Comparison of ENCODE assay signal across 19 cellular contexts in the genomic region with DNA sequence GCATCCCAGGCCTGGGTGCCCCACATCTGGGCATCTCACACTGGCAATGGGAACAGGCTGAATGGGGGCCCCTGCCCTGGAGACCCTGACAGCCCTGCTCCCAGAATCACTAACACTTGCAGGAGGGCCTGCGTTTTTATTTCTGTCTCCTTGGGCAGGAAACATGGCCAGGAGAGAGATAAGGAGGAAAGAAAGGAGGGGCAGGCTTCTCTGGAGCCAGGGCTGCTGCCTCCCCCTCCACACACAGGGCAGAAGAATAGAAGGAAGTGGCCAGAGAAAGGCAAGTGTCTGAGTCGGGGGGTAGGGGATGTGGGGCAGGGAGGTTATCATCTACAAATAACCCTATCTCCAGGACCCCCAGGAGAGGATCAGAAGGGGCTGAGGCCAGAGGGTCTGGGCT. TPM values are rescaled to one million over a fixed set of nuclear protein-coding genes. Genes with fewer than 3 reads are reported as not detected.
A peak's percentile ranks its signal among the peaks of the same experiment; 100 is the strongest.
DNase-seq lines count a peak whose midpoint lies in the region; ATAC-seq, FAIRE-seq and TF ChIP-seq lines count a peak whose summit lies in the region.
"Had no signal": no experiment of that assay in that cellular context is flagged by ENCODE, and none has a peak within 500 bp of the region (broad histone marks: within the 10 kb centered on the region; RNA-seq: fewer than 3 reads in every experiment).

No MANE protein-coding gene starts in this region.

- H3K4ac ChIP-seq in H1 (replicated peaks; ENCODE audit: insufficient read length, low read depth, low read length) (no peak overlapping the region), trophoblast cell (ENCODE audit: low read depth, low read length) (no peak overlapping the region)

- no peak overlapping the region for H2BK20ac ChIP-seq in H1 (ENCODE audit: low read length)

- TF ChIP-seq CTCF in H1 (IDR thresholded peaks at IDR 0.05; ENCODE audit: control extremely low read depth in 1 of 3, insufficient read depth in 1 of 3, low read depth in 1 of 3, low read length in 3 of 3) (no peak), right atrium auricular region (IDR thresholded peaks at IDR 0.05) (no peak)

- H3K14ac ChIP-seq in H1 (ENCODE audit: insufficient read length) (no peak overlapping the region), trophoblast cell (ENCODE audit: low read length) (no peak overlapping the region)

- no peak overlapping the region for H2AFZ ChIP-seq in H1 (ENCODE audit: low read length)
- no peak overlapping the region for H2AFZ ChIP-seq in trophoblast cell (ENCODE audit: insufficient read depth, low read length, poor library complexity)

- H4K20me1 ChIP-seq in H1 (replicated peaks in 1 of 2; ENCODE audit: control insufficient read depth in 1 of 2, insufficient read depth in 2 of 2, low read length in 2 of 2): no peaks in the 10 kb centered on the region

- H3K9me3 ChIP-seq in H1 (ENCODE audit: insufficient read depth in 2 of 2, low read depth in 1 of 2, low read length in 1 of 2) (peaks cover 6 to 7% of the 10 kb centered on the region in 2 experiments; a peak in 2 of 4 replicates), right atrium auricular region (peaks cover 5 to 9% of the 10 kb centered on the region in 2 donors), trophoblast cell (ENCODE audit: insufficient read depth, low read depth, low read length) (peaks cover 5% of the 10 kb centered on the region)
- H3K9me3 ChIP-seq: BE2C had no signal

- H3K4me3 ChIP-seq in H1 (ENCODE audit: extremely low read depth in 1 of 4, insufficient read depth in 2 of 4, low read depth in 3 of 4, low read length in 4 of 4): no peak overlapping the region
- no peak overlapping the region for H3K4me3 ChIP-seq in right atrium auricular region
- no peak overlapping the region for H3K4me3 ChIP-seq in trophoblast cell (ENCODE audit: low read depth, low read length)
- H3K4me3 ChIP-seq: Peyer's patch had no signal

- H2BK5ac ChIP-seq in H1 (ENCODE audit: low read depth, low read length) (no peak overlapping the region; the same call in 1 of the 2 replicates), trophoblast cell (ENCODE audit: low read depth, low read length, poor library complexity) (no peak overlapping the region)

- H3K9me3 Mint-ChIP-seq in activated CD8-positive, alpha-beta T cell treated with anti-CD3 and anti-CD28 coated beads, Interleukin-2, amount 10 ng/mL, durations not matched to agents 7 days and 5 days (ENCODE audit: insufficient read depth): peaks cover 7% of the 10 kb centered on the region

- no peak overlapping the region for H4K12ac ChIP-seq in trophoblast cell (ENCODE audit: low read depth, low read length)

- no peak for TF ChIP-seq EP300 in H1 (IDR thresholded peaks at IDR 0.05; ENCODE audit: borderline replicate concordance in 1 of 2, low read depth in 2 of 2, low read length in 2 of 2)

- H3K4me3 Mint-ChIP-seq in activated CD8-positive, alpha-beta T cell treated with anti-CD3 and anti-CD28 coated beads, Interleukin-2, amount 10 ng/mL, durations not matched to agents 7 days and 5 days: no peak overlapping the region
- H3K4me3 Mint-ChIP-seq: CD4-positive, alpha-beta memory T cell; HFFc6 had no signal

- CTCF ChIA-PET in H1 (lab: Charles Lee; ENCODE audit: partially characterized antibody): no interaction called here
- CTCF ChIA-PET in activated CD8-positive, alpha-beta T cell treated with anti-CD3 and anti-CD28 coated beads, Interleukin-2, amount 10 ng/mL, durations not matched to agents 7 days and 5 days (lab: Charles Lee): no interaction called here

- H3K36me3 Mint-ChIP-seq in activated CD8-positive, alpha-beta T cell treated with anti-CD3 and anti-CD28 coated beads, Interleukin-2, amount 10 ng/mL, durations not matched to agents 7 days and 5 days (ENCODE audit: low read depth): no peaks in the 10 kb centered on the region
- H3K36me3 Mint-ChIP-seq: CD4-positive, alpha-beta memory T cell had no signal

- H2AK5ac ChIP-seq in H1 (ENCODE audit: low read depth, low read length): no peak overlapping the region
- no peak overlapping the region for H2AK5ac ChIP-seq in trophoblast cell (ENCODE audit: low read length)

- H3K9ac ChIP-seq in H1 (replicated peaks in 1 of 4; ENCODE audit: extremely low read depth in 1 of 4, low read depth in 3 of 4, low read length in 3 of 4) (no peak overlapping the region), trophoblast cell (ENCODE audit: low read length) (no peak overlapping the region)
- H3K9ac ChIP-seq: KMS-11 had no signal

- no peak for TF ChIP-seq POLR2A in H1 (IDR thresholded peaks at IDR 0.05; ENCODE audit: control extremely low read depth in 1 of 2, low read depth in 2 of 2, low read length in 2 of 2)
- TF ChIP-seq POLR2A in erythroblast (IDR thresholded peaks at IDR 0.05; ENCODE audit: low read length): no peak

- no peak overlapping the region for H2BK120ac ChIP-seq in H1 (replicated peaks; ENCODE audit: low read depth, low read length)
- no peak overlapping the region for H2BK120ac ChIP-seq in trophoblast cell (ENCODE audit: insufficient read depth, low read length, poor library complexity)

- no peak overlapping the region for H4K5ac ChIP-seq in H1 (ENCODE audit: insufficient read length, low read depth, low read length)

- no peak for TF ChIP-seq RAD21 in H1 (IDR thresholded peaks at IDR 0.05 in 1 of 2, conservative IDR thresholded peaks at IDR 0.05 in 1 of 2; ENCODE audit: low read depth in 2 of 2, low read length in 2 of 2)

- H3K79me2 ChIP-seq in H1 (ENCODE audit: control insufficient read depth in 1 of 2, insufficient read depth in 2 of 2, low read length in 2 of 2) (no peaks in the 10 kb centered on the region), trophoblast cell (ENCODE audit: control insufficient read depth, insufficient read depth, low read length, poor library complexity) (no peaks in the 10 kb centered on the region)

- H3K27ac ChIP-seq in H1 (ENCODE audit: low read depth, low read length) (no peak overlapping the region), right atrium auricular region (peak overlapping the region; percentile 50 to 56), trophoblast cell (ENCODE audit: low read depth, low read length) (no peak overlapping the region)
- H3K27ac ChIP-seq: KMS-11, Peyer's patch had no signal

- no peak overlapping the region; the same call in 1 of the 2 replicates for H4K8ac ChIP-seq in H1 (ENCODE audit: extremely low read depth, insufficient read depth, low read length)
- H4K8ac ChIP-seq in trophoblast cell (ENCODE audit: low read depth, low read length): no peak overlapping the region

- no peak overlapping the region for H3K27ac Mint-ChIP-seq in activated CD8-positive, alpha-beta T cell treated with anti-CD3 and anti-CD28 coated beads, Interleukin-2, amount 10 ng/mL, durations not matched to agents 7 days and 5 days
- H3K27ac Mint-ChIP-seq: HFFc6 had no signal

- WGBS in H1 (ENCODE audit: extremely low coverage in 1 of 2, insufficient coverage in 1 of 2, insufficient read length in 1 of 2, insufficient replicate concordance in 2 of 2, low coverage in 1 of 2, low lambda C conversion rate in 2 of 2, missing lambda C conversion rate in 1 of 2), 2 experiments: 90% methylated on average over 2 of the region's 2 CpGs; no CpG with 5 or more reads in 1 of the 2 experiments
- WGBS in trophoblast cell (ENCODE audit: extremely low coverage, insufficient coverage, insufficient read length): no CpG with 5 or more reads among the region's 2 CpGs

- POLR2A ChIA-PET in H1 (lab: Charles Lee; ENCODE audit: partially characterized antibody): interaction anchor here (1.0 kb wide), 1 partner anchor 9 kb away, joined by 3 read pairs; no protein-coding TSS in a partner anchor
- POLR2A ChIA-PET in activated CD8-positive, alpha-beta T cell treated with anti-CD3 and anti-CD28 coated beads, Interleukin-2, amount 10 ng/mL, durations not matched to agents 7 days and 5 days (lab: Charles Lee): no interaction called here

- no peak for ATAC-seq in activated CD8-positive, alpha-beta T cell treated with anti-CD3 and anti-CD28 coated beads, Interleukin-2, amount 10 ng/mL, durations not matched to agents 7 days and 5 days
- ATAC-seq in GM18867 (IDR thresholded peaks at IDR 0.05; ENCODE audit: unreplicated experiment): no peak

- no peak overlapping the region for H3K23ac ChIP-seq in H1 (ENCODE audit: insufficient read length)
- H3K23ac ChIP-seq in trophoblast cell (ENCODE audit: low read length): no peak overlapping the region

- DNase-seq in UCSD-AML1 (lab: John Stamatoyannopoulos, UW; ENCODE audit: unreplicated experiment) (peak; percentile 57), H1 (ENCODE audit: low read depth in 1 of 2, low spot score in 2 of 2) (no peak), right atrium auricular region (ENCODE audit: low spot score) (no peak), trophoblast cell (no peak), erythroblast (lab: John Stamatoyannopoulos, UW) (no peak)
- DNase-seq in activated CD8-positive, alpha-beta T cell treated with anti-CD3 and anti-CD28 coated beads, Interleukin-2, amount 10 ng/mL, durations not matched to agents 7 days and 5 days: no peak
- DNase-seq: CD4-positive, alpha-beta memory T cell; DMS79; GOT3; HFFc6; NCI-H1092; NCI-H2107; NCI-H510A; Peyer's patch; SHP77 treated with DMSO at 0.1 percent for 48 hours had no signal

- no peaks in the 10 kb centered on the region; a peak in 1 of 7 replicates for H3K27me3 ChIP-seq in H1 (replicated peaks in 1 of 4; ENCODE audit: control insufficient read depth in 3 of 4, extremely low read depth in 1 of 4, insufficient read depth in 3 of 4, low read length in 3 of 4)
- H3K27me3 ChIP-seq in right atrium auricular region: no peaks in the 10 kb centered on the region
- H3K27me3 ChIP-seq in trophoblast cell (ENCODE audit: insufficient read depth, low read length): no peaks in the 10 kb centered on the region
- H3K27me3 ChIP-seq: BE2C, Peyer's patch had no signal

- H3K56ac ChIP-seq in H1 (replicated peaks; ENCODE audit: insufficient read length, low read depth, low read length): no peak overlapping the region

- no peaks in the 10 kb centered on the region for H3K4me1 Mint-ChIP-seq in activated CD8-positive, alpha-beta T cell treated with anti-CD3 and anti-CD28 coated beads, Interleukin-2, amount 10 ng/mL, durations not matched to agents 7 days and 5 days (ENCODE audit: low read depth)

- peaks cover 20% of the 10 kb centered on the region for H3K27me3 Mint-ChIP-seq in activated CD8-positive, alpha-beta T cell treated with anti-CD3 and anti-CD28 coated beads, Interleukin-2, amount 10 ng/mL, durations not matched to agents 7 days and 5 days (ENCODE audit: low read depth)
- H3K27me3 Mint-ChIP-seq: CD4-positive, alpha-beta memory T cell had no signal

- H2BK12ac ChIP-seq in H1 (ENCODE audit: low read depth, low read length) (0 out of 2 replicates have a peak overlapping the region, but pooled peaks have one; percentile 50), trophoblast cell (ENCODE audit: low read length) (peak overlapping the region; percentile 58)

- no peak overlapping the region for H4K91ac ChIP-seq in H1 (replicated peaks; ENCODE audit: insufficient read length, low read length)
- H4K91ac ChIP-seq in trophoblast cell (ENCODE audit: low read depth, low read length): peak overlapping the region; percentile 45

- H3K79me1 ChIP-seq in H1 (ENCODE audit: low read depth, low read length) (no peaks in the 10 kb centered on the region), trophoblast cell (ENCODE audit: low read length) (peaks cover 6% of the 10 kb centered on the region)

- H3K18ac ChIP-seq in H1 (ENCODE audit: extremely low read depth, low read length) (no peak overlapping the region), trophoblast cell (ENCODE audit: low read length) (no peak overlapping the region)

- H3K4me2 ChIP-seq in H1 (ENCODE audit: insufficient read depth in 1 of 2, low read depth in 2 of 2, low read length in 2 of 2) (no peak overlapping the region), trophoblast cell (ENCODE audit: low read length) (no peak overlapping the region)
- H3K4me2 ChIP-seq: KMS-11 had no signal

- H3K4me1 ChIP-seq in H1 (replicated peaks in 1 of 4; ENCODE audit: control insufficient read depth in 3 of 4, insufficient read depth in 4 of 4, low read length in 3 of 4) (no peaks in the 10 kb centered on the region; a peak in 2 of 7 replicates), right atrium auricular region (peaks cover 0 to 42% of the 10 kb centered on the region in 2 donors), trophoblast cell (ENCODE audit: control insufficient read depth in 1 of 2, insufficient read depth in 2 of 2, low read length in 2 of 2) (peaks cover 18 to 23% of the 10 kb centered on the region in 2 experiments)
- H3K4me1 ChIP-seq: Peyer's patch had no signal

- H2BK15ac ChIP-seq in H1 (ENCODE audit: low read length): no peak overlapping the region

- no peaks in the 10 kb centered on the region for H3K36me3 ChIP-seq in H1 (ENCODE audit: control insufficient read depth in 2 of 4, insufficient read depth in 4 of 4, low read length in 3 of 4)
- no peaks in the 10 kb centered on the region for H3K36me3 ChIP-seq in right atrium auricular region
- H3K36me3 ChIP-seq in trophoblast cell (ENCODE audit: control insufficient read depth in 1 of 2, insufficient read depth in 2 of 2, low read length in 2 of 2): no peaks in the 10 kb centered on the region
- H3K36me3 ChIP-seq: BE2C, Peyer's patch had no signal

- FAIRE-seq in H1 (lab: Jason Lieb, UNC): no peak
- FAIRE-seq: GM12891 had no signal

- no peaks in the 10 kb centered on the region for H3K23me2 ChIP-seq in H1 (ENCODE audit: low read depth, low read length)

RNA-seq across cellular contexts. Expression of a gene that starts 25.5 kb away (rescaled TPM):
- 8.8 and 10.2 TPM in 2 replicates for total RNA-seq in H1 (2021; fragmentation: NEBNext Ultra II Directional; extraction: Animal tissue kit (Norgen Biotek cat#: 25700))
- polyA plus RNA-seq in H1 (2011; rRNA removed): 5.2 and 7.0 TPM in 2 replicates
- polyA plus RNA-seq in H1 (2011; cell fraction: cytosol; rRNA removed): 2.8 TPM
- polyA plus RNA-seq in H1 (2011; cell fraction: nucleus; rRNA removed): 5.7 TPM
- polyA plus RNA-seq in H1 (2012, experiment 1 of 2): 9.6 to 10.3 TPM (median 10.0 TPM) in 4 replicates
- 8.6 TPM for polyA plus RNA-seq in H1 (2012, experiment 2 of 2)
- 14.5 TPM for polyA plus RNA-seq in H1 (2013, experiment 1 of 2)
- polyA plus RNA-seq in H1 (2013, experiment 2 of 2): 15.6 TPM
- 4.0 and 5.8 TPM in 2 replicates for polyA minus RNA-seq in H1 (2011; rRNA and poly(A)+ RNA removed)
- 2.6 TPM for polyA minus RNA-seq in H1 (2011; cell fraction: cytosol; rRNA and poly(A)+ RNA removed)
- 6.3 TPM for polyA minus RNA-seq in H1 (2011; cell fraction: nucleus; rRNA and poly(A)+ RNA removed)
- 10 to 100 TPM; 76.3 to 79.3 TPM for total RNA-seq in right atrium auricular region
- 12.0 and 12.8 TPM in 2 replicates for polyA plus RNA-seq in trophoblast cell (2013)
- total RNA-seq in activated CD8-positive, alpha-beta T cell treated with anti-CD3 and anti-CD28 coated beads, Interleukin-2, amount 10 ng/mL, durations not matched to agents 7 days and 5 days: 1 to 10 TPM; 7.5 to 8.7 TPM

Comparison
In these comparisons a context has a peak if more than half of its experiments do, and no peak if none do; other contexts are left out.
1. H3K27ac ChIP-seq: peak in right atrium auricular region (2 of 2); none in H1 (single experiment) and trophoblast cell (single experiment).